Comparison of ENCODE assay signal across 11 cellular contexts in genomic region chr1:159055181-159055621, GRCh38. TPM values are rescaled to one million over a fixed set of nuclear protein-coding genes. Genes with fewer than 3 reads are reported as not detected.
DNase-seq lines count a peak whose midpoint lies in the region; ATAC-seq and TF ChIP-seq lines count a peak whose summit lies in the region.
"Had no signal": no experiment of that assay in that cellular context is flagged by ENCODE, and none has a peak within 500 bp of the region (broad histone marks: within the 10 kb centered on the region; RNA-seq: fewer than 3 reads in every experiment).

No MANE protein-coding gene starts in this region.

- no peaks in the 10 kb centered on the region for H3K27me3 Mint-ChIP-seq in activated naive CD4-positive, alpha-beta T cell treated with anti-CD3 and anti-CD28 coated beads for 36 hours (ENCODE audit: low read depth)
- H3K27me3 Mint-ChIP-seq in central memory CD8-positive, alpha-beta T cell: no peaks in the 10 kb centered on the region
- no peaks in the 10 kb centered on the region for H3K27me3 Mint-ChIP-seq in stimulated activated memory B cell treated with anti-CD40 and anti-IgM and Interleukin-4, amounts not matched to agents 10 μg/mL and 1 μg/mL and 100 μg/mL, for 72 hours

- H3K9me3 Mint-ChIP-seq in activated naive CD4-positive, alpha-beta T cell treated with anti-CD3 and anti-CD28 coated beads for 36 hours: no peaks in the 10 kb centered on the region
- H3K9me3 Mint-ChIP-seq in central memory CD8-positive, alpha-beta T cell: no peaks in the 10 kb centered on the region
- no peaks in the 10 kb centered on the region for H3K9me3 Mint-ChIP-seq in stimulated activated memory B cell treated with anti-CD40 and anti-IgM and Interleukin-4, amounts not matched to agents 10 μg/mL and 1 μg/mL and 100 μg/mL, for 72 hours
- H3K9me3 Mint-ChIP-seq: endodermal cell had no signal

- H3K4me1 Mint-ChIP-seq in activated naive CD4-positive, alpha-beta T cell treated with anti-CD3 and anti-CD28 coated beads for 36 hours (ENCODE audit: low read depth): peaks cover 35% of the 10 kb centered on the region
- peaks cover 53% of the 10 kb centered on the region for H3K4me1 Mint-ChIP-seq in central memory CD8-positive, alpha-beta T cell
- H3K4me1 Mint-ChIP-seq in stimulated activated memory B cell treated with anti-CD40 and anti-IgM and Interleukin-4, amounts not matched to agents 10 μg/mL and 1 μg/mL and 100 μg/mL, for 72 hours: peaks cover 66% of the 10 kb centered on the region

- peaks cover 64% of the 10 kb centered on the region for H3K36me3 Mint-ChIP-seq in activated naive CD4-positive, alpha-beta T cell treated with anti-CD3 and anti-CD28 coated beads for 36 hours (ENCODE audit: low read depth)
- peaks cover 60% of the 10 kb centered on the region for H3K36me3 Mint-ChIP-seq in central memory CD8-positive, alpha-beta T cell (ENCODE audit: insufficient read depth)
- H3K36me3 Mint-ChIP-seq in stimulated activated memory B cell treated with anti-CD40 and anti-IgM and Interleukin-4, amounts not matched to agents 10 μg/mL and 1 μg/mL and 100 μg/mL, for 72 hours: peaks cover 90% of the 10 kb centered on the region

- CTCF ChIA-PET in activated naive CD4-positive, alpha-beta T cell treated with anti-CD3 and anti-CD28 coated beads for 36 hours (lab: Charles Lee): interaction anchor here (0.5 to 1.3 kb wide), 3 partner anchors 9 to 852 kb away, joined by 3 read pairs; no protein-coding TSS in a partner anchor

- in situ Hi-C loops in GM13976 (cut with MboI; ENCODE audit: low sequenced_read_pairs, unreplicated experiment): no loop called here

- intact Hi-C loops in activated naive CD4-positive, alpha-beta T cell treated with anti-CD3 and anti-CD28 coated beads for 36 hours (cut with micrococcal nuclease): no loop called here

- no peak overlapping the region for H3K4me3 Mint-ChIP-seq in activated naive CD4-positive, alpha-beta T cell treated with anti-CD3 and anti-CD28 coated beads for 36 hours
- H3K4me3 Mint-ChIP-seq in central memory CD8-positive, alpha-beta T cell: no peak overlapping the region
- H3K4me3 Mint-ChIP-seq in stimulated activated memory B cell treated with anti-CD40 and anti-IgM and Interleukin-4, amounts not matched to agents 10 μg/mL and 1 μg/mL and 100 μg/mL, for 72 hours: no peak overlapping the region
- H3K4me3 Mint-ChIP-seq: endodermal cell had no signal

- DNase-seq in activated naive CD4-positive, alpha-beta T cell treated with anti-CD3 and anti-CD28 coated beads for 36 hours: no peak
- DNase-seq in activated naive CD4-positive, alpha-beta T cell treated with Interleukin-2 at 50 U/mL for 16 hours: no peak
- DNase-seq in RPMI7951 (ENCODE audit: low read depth) (peak; percentile 23), anterior cingulate cortex (lab: John Stamatoyannopoulos, UW) (no peak), GM13976 (ENCODE audit: low spot score) (no peak)
- DNase-seq in central memory CD8-positive, alpha-beta T cell (ENCODE audit: low spot score in 2 of 2): no peak
- DNase-seq: endodermal cell, NCI-H1092, WERI-Rb-1 had no signal

- no peak for ATAC-seq in central memory CD8-positive, alpha-beta T cell (replicated peaks; ENCODE audit: extremely low read depth, poor library complexity, severe bottlenecking)
- ATAC-seq in stimulated activated memory B cell treated with anti-CD40 and anti-IgM and Interleukin-4, amounts not matched to agents 10 μg/mL and 1 μg/mL and 100 μg/mL, for 72 hours: peak; percentile 74
- ATAC-seq in GM21423 (IDR thresholded peaks at IDR 0.05; ENCODE audit: unreplicated experiment): no peak

- H3K27ac Mint-ChIP-seq in activated naive CD4-positive, alpha-beta T cell treated with anti-CD3 and anti-CD28 coated beads for 36 hours: peak overlapping the region; percentile 47
- H3K27ac Mint-ChIP-seq in central memory CD8-positive, alpha-beta T cell (ENCODE audit: low read depth): peak overlapping the region; percentile 73
- peak overlapping the region; percentile 80 for H3K27ac Mint-ChIP-seq in stimulated activated memory B cell treated with anti-CD40 and anti-IgM and Interleukin-4, amounts not matched to agents 10 μg/mL and 1 μg/mL and 100 μg/mL, for 72 hours
- H3K27ac Mint-ChIP-seq: endodermal cell had no signal

- no peak for TF ChIP-seq CTCF in GM13976 (IDR thresholded peaks at IDR 0.05; ENCODE audit: borderline replicate concordance, control extremely low read depth, extremely low read depth, insufficient read depth, missing control alignments)

RNA-seq across cellular contexts. Expression of gene AIM2, which starts 21.4 kb away (rescaled TPM):
- total RNA-seq in activated naive CD4-positive, alpha-beta T cell treated with anti-CD3 and anti-CD28 coated beads for 36 hours: 10 to 100 TPM; 12.2 to 13.7 TPM
- 13.9 and 15.5 TPM in 2 replicates for total RNA-seq in RPMI7951 (2014; rRNA removed; shearing (Covaris generic))

RNA-seq across cellular contexts. Expression of gene IFI16, which starts 45.5 kb away (rescaled TPM):
- 100 to 1,000 TPM; 287 to 288 TPM for total RNA-seq in activated naive CD4-positive, alpha-beta T cell treated with anti-CD3 and anti-CD28 coated beads for 36 hours
- 40.9 and 55.9 TPM in 2 replicates for total RNA-seq in RPMI7951 (2014; rRNA removed; shearing (Covaris generic))
